In the genomic region with DNA sequence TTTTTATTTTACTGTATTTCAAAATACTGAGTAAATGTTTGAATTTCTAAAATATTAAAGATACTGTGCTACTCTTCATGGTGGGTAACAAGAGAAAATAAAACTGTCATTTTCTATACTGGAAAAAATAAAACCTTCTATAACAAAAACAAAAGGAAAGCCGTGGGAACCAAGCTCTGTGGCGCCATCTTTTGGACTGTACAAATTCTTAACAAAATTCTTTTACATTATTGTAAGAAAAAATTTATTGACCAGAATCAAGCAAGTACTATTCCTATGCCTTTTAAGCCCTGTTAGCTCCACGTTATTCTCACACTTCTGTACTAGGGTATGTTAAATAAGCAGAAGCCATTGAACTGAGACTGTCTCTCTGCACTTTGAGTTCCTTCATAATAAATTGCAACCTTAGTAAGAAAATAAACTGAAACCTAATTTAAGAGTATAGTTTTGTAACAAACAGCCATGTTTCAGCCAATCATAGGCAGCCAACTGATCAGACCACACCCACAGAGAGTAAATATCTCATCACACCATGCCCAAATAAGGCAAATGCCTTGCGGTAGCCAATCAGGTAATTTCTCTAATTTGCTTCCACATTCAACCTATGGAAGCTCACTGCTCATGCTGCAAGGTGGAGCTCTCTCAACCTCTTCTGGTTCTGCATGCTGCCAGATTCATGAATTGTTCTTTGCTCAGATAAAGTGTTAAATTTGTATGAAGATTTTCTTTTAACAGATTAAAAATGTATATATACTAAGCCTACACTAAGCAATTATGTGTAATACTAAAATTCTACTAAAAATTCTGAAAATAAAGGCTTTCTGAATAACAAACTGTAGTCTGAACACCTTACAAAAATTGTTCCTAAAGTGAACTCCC, we compare ENCODE assay signal across 8 cellular contexts. TPM values are rescaled to one million over a fixed set of nuclear protein-coding genes. Genes with fewer than 3 reads are reported as not detected.
DNase-seq lines count a peak whose midpoint lies in the region; ATAC-seq and TF ChIP-seq lines count a peak whose summit lies in the region.

No MANE protein-coding gene starts in this region.

- TF ChIP-seq CTCF in GM12873 (IDR thresholded peaks at IDR 0.05; ENCODE audit: insufficient read depth, low read depth, low read length, missing control alignments) = peak; percentile 29

- ATAC-seq in GM19351 (IDR thresholded peaks at IDR 0.05; ENCODE audit: unreplicated experiment) = no peak

- DNase-seq in AML-193 (lab: John Stamatoyannopoulos, UW) (peak; percentile 24 to 41), NCI-H69 (lab: John Stamatoyannopoulos, UW) (peak; percentile 76), cerebellar cortex (ENCODE audit: low spot score) (peak; percentile 33), midbrain (lab: John Stamatoyannopoulos, UW) (peak; percentile 4), DMS153 (lab: John Stamatoyannopoulos, UW) (no peak), occipital lobe (lab: John Stamatoyannopoulos, UW) (no peak)

RNA-seq across cellular contexts. Expression of a gene that starts 42.2 kb away (rescaled TPM):
- 19.2 TPM for total RNA-seq in occipital lobe

Comparison
In these comparisons a context has a peak if more than half of its experiments do, and no peak if none do; other contexts are left out.
1. DNase-seq: peak in AML-193 (2 of 2), NCI-H69 (single experiment), cerebellar cortex (single experiment) and midbrain (single experiment); none in DMS153 (single experiment) and occipital lobe (single experiment).